ENCODE assay signal across 8 cellular contexts in the genomic region with DNA sequence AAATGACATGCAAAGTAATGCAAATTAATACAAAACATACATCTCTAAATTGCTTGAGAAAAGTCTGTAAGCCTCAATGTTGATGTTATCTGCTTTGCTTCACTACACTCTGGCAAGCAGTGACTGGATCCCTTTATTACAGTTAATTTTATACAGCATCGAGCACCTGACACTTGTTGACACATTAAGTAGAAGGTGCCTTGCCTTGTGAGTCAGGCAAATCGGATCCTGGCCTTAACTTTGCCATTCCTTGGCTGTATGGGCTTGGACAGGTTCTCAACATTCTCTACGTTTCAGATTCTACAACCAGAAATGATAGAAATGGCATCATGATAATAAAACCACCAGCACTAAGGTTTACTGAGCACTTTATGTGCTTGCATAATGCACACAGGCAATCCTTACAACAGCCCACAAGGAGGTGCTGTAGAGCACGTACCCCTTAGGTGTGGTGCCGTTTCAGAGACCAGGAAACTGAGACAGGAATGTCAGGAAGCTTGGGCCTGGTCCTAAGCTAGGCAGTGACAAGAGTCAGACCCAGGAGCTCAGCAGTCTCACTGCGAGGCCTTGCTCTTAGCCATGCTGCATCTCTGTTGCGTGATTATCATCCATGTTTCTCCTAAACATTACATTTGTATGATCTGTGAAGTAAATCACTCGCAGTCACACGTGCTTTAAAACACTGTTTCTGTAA. TPM values are rescaled to one million over a fixed set of nuclear protein-coding genes. Genes with fewer than 3 reads are reported as not detected.
DNase-seq lines count a peak whose midpoint lies in the region; ATAC-seq and FAIRE-seq lines count a peak whose summit lies in the region.

No MANE protein-coding gene starts in this region.

- H3K36me3 ChIP-seq in small intestine (ENCODE audit: control insufficient read depth in 2 of 2, insufficient read depth in 2 of 2, low read length in 2 of 2), result peaks cover 0 to 10% of the 10 kb centered on the region in 2 donors

- H3K4me3 ChIP-seq in small intestine (ENCODE audit: low read depth in 1 of 2, low read length in 2 of 2), result no peak overlapping the region

- H3K9me3 ChIP-seq in small intestine (ENCODE audit: control insufficient read depth, low read depth), result no peaks in the 10 kb centered on the region

- intact Hi-C loops in head of caudate nucleus (cut with DNase I), result loop anchor here (10.0 kb wide), 1 partner anchor 185 kb away; the partner anchor contains the start of gene ANKRD31

- H3K4me1 ChIP-seq in small intestine (ENCODE audit: control insufficient read depth in 2 of 2, insufficient read depth in 1 of 2, low read depth in 1 of 2, low read length in 1 of 2), result peaks cover 0 to 3% of the 10 kb centered on the region in 2 donors

- no peak for FAIRE-seq in small intestine (lab: Jason Lieb, UNC)

- 38 to 56% (median 41%) methylated on average over 9 of the region's 9 CpGs for WGBS in small intestine, 3 donors

- peak; percentile 33 for DNase-seq in CMK (ENCODE audit: low read depth)
- peak; percentile 30 for DNase-seq in HK-2 (ENCODE audit: unreplicated experiment)
- peak; percentile 21 to 41 for DNase-seq in SHP77 (lab: John Stamatoyannopoulos, UW)
- peak; percentile 61 for DNase-seq in activated naive CD4-positive, alpha-beta T cell treated with Interleukin-2 at 50 U/mL for 16 hours
- peak in 32 of 42 donors; percentile 15 to 77 (median 44) for DNase-seq in head of caudate nucleus
- peak; percentile 83 for DNase-seq in small intestine

- H3K27ac ChIP-seq in small intestine (ENCODE audit: low read depth in 1 of 2, low read length in 1 of 2), result no peak overlapping the region

- ATAC-seq in GM21423 (IDR thresholded peaks at IDR 0.05; ENCODE audit: unreplicated experiment), result no peak
- no peak for ATAC-seq in GM21381 (IDR thresholded peaks at IDR 0.05; ENCODE audit: unreplicated experiment)

- H3K27me3 ChIP-seq in small intestine (ENCODE audit: control insufficient read depth in 2 of 2, insufficient read depth in 2 of 2, low read length in 2 of 2), result no peaks in the 10 kb centered on the region

RNA-seq across cellular contexts. Expression of gene GCNT4, which starts 2.6 kb away (rescaled TPM):
- 10 to 100 TPM in 1 of 3 donors, 1 to 10 TPM in 2; 4.7 to 17.7 (median 8.9) TPM for polyA plus RNA-seq in small intestine

Comparison
In these comparisons a context has a peak if more than half of its experiments do, and no peak if none do; other contexts are left out.
1. DNase-seq: peak in every context shown above with its lines; median percentile 83 in small intestine; 61 in activated naive CD4-positive, alpha-beta T cell treated with Interleukin-2 at 50 U/mL for 16 hours; 44 in head of caudate nucleus; 33 in CMK; 31 in SHP77; 30 in HK-2.